ENCODE assay signal across 1 cellular context in the genomic region with DNA sequence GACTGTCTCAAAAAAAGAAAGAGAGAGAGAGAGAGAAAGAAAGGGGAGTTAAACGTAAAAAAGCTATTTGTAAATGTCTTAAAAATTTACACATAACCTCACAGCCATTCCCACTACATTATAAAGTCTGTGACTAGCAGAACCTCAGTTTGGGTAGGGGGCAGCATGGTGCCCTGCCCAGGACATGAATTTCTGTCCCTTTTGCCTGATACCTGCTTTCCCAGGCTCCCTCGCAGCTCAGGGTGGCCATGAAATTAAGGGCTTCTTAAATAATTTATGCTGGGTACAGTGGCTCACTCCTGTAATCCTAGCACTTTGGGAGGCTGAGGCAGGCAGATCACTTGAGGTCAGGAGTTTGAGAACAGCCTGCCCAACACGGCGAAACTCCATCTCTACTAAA.
TF ChIP-seq lines count a peak whose summit lies in the region.

No MANE protein-coding gene starts in this region.

TF ChIP-seq in HEK293, 187 proteins besides CTCF, POLR2A, EP300 and RAD21:
- TF ChIP-seq ZFP37 (tag by site-specific recombination; IDR thresholded peaks at IDR 0.05) (no peak), KLF16 (tag by site-specific recombination; IDR thresholded peaks at IDR 0.05) (no peak), OVOL3 (tag by site-specific recombination; IDR thresholded peaks at IDR 0.05) (no peak), OSR2 (tag by site-specific recombination; IDR thresholded peaks at IDR 0.05) (no peak)
